17 cellular contexts compared by ENCODE assay signal in the genomic region with DNA sequence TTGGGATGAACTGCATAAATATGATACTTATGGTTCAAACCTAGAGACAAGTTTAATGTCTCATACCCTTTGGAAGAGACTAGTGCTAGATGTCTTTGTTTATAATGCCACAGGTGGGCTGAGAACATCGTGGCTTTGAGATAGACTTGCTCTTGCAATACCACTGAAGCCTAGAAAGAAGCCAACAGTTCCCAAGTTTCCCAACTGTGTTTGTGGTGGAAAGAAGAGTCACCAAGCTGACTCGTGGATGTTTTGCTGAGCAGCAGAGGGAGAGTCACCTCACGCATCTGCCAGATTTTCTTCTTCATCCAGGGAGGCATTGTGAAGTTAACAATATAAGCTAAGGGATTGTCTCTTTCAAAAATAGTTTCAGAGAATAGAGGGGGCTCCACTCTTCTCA.
"Had no signal": no experiment of that assay in that cellular context is flagged by ENCODE, and none has a peak within 500 bp of the region (broad histone marks: within the 10 kb centered on the region; RNA-seq: fewer than 3 reads in every experiment).

No MANE protein-coding gene starts in this region.

- H3K36me3 ChIP-seq: brain microvascular endothelial cell, right lobe of liver, spleen, thoracic aorta, upper lobe of left lung had no signal

- H3K9me3 ChIP-seq: mucosa of descending colon, right lobe of liver, spleen, thoracic aorta, upper lobe of left lung had no signal

- H3K4me3 ChIP-seq: mucosa of descending colon, right lobe of liver, spleen, thoracic aorta, upper lobe of left lung had no signal

- H3K27ac ChIP-seq: brain microvascular endothelial cell, right lobe of liver, spleen, thoracic aorta, upper lobe of left lung had no signal

- DNase-seq: activated CD4-positive, alpha-beta memory T cell treated with anti-CD3 and anti-CD28 coated beads, Interleukin-2, amount 10 ng/mL, durations not matched to agents 7 days and 5 days; activated CD4-positive, alpha-beta T cell treated with anti-CD3 and anti-CD28 coated beads for 4 hours; activated CD8-positive, alpha-beta memory T cell treated with anti-CD3 and anti-CD28 coated beads, Interleukin-2, amount 10 ng/mL, durations not matched to agents 7 days and 5 days; activated naive CD8-positive, alpha-beta T cell treated with anti-CD3 and anti-CD28 coated beads for 36 hours; amygdala; brain microvascular endothelial cell; effector CD4-positive, alpha-beta T cell; mesenchymal stem cell; mucosa of descending colon; naive B cell; right lobe of liver; spleen; stimulated activated naive B cell treated with anti-CD40 and anti-IgM and Interleukin-4, amounts not matched to agents 10 μg/mL and 1 μg/mL and 100 μg/mL, for 72 hours; upper lobe of left lung had no signal

- H3K27me3 ChIP-seq: brain microvascular endothelial cell, right lobe of liver, spleen, upper lobe of left lung had no signal

- ATAC-seq: activated CD8-positive, alpha-beta memory T cell treated with anti-CD3 and anti-CD28 coated beads, Interleukin-2, amount 10 ng/mL, durations not matched to agents 7 days and 5 days; esophagus mucosa; mucosa of descending colon; right lobe of liver; stimulated activated naive B cell treated with anti-CD40 and anti-IgM and Interleukin-4, amounts not matched to agents 10 μg/mL and 1 μg/mL and 100 μg/mL, for 72 hours; WTC11 had no signal

- H3K4me1 ChIP-seq: right lobe of liver, spleen, upper lobe of left lung had no signal
